In genomic region chr14:102421366-102422057, GRCh38 we compare ENCODE assay signal across 25 cellular contexts. TPM values are rescaled to one million over a fixed set of nuclear protein-coding genes. Genes with fewer than 3 reads are reported as not detected.
A peak's percentile ranks its signal among the peaks of the same experiment; 100 is the strongest.
DNase-seq lines count a peak whose midpoint lies in the region; ATAC-seq, FAIRE-seq and TF ChIP-seq lines count a peak whose summit lies in the region.
"Had no signal": no experiment of that assay in that cellular context is flagged by ENCODE, and none has a peak within 500 bp of the region (broad histone marks: within the 10 kb centered on the region; RNA-seq: fewer than 3 reads in every experiment).

No MANE protein-coding gene starts in this region.

- H3K9me3 ChIP-seq in WERI-Rb-1 (ENCODE audit: severe bottlenecking) (no peaks in the 10 kb centered on the region), small intestine (ENCODE audit: control insufficient read depth, low read depth) (no peaks in the 10 kb centered on the region)
- H3K9me3 ChIP-seq: tibial artery had no signal

- H3K27me3 ChIP-seq in WERI-Rb-1 (ENCODE audit: insufficient read depth, low read depth, severe bottlenecking) (no peaks in the 10 kb centered on the region), small intestine (ENCODE audit: control insufficient read depth in 2 of 2, insufficient read depth in 2 of 2, low read length in 2 of 2) (no peaks in the 10 kb centered on the region)
- H3K27me3 ChIP-seq: tibial artery had no signal

- peak; percentile 28 for DNase-seq in activated effector memory CD4-positive, alpha-beta T cell treated with anti-CD3 and anti-CD28 coated beads, Interleukin-2, amount 50 U/mL, for 16 hours
- no peak for DNase-seq in activated effector memory CD4-positive, alpha-beta T cell treated with Interleukin-2 at 50 U/mL for 16 hours
- DNase-seq in WERI-Rb-1 (peak; percentile 28), midbrain (lab: John Stamatoyannopoulos, UW) (peak; percentile 26), small intestine (no peak)
- DNase-seq: activated CD4-positive, alpha-beta memory T cell treated with anti-CD3 and anti-CD28 coated beads for 36 hours; activated naive CD4-positive, alpha-beta T cell; activated T-cell treated with anti-CD3 and anti-CD28 coated beads for 4 hours; amygdala; dermis blood vessel endothelial cell; DND-41; glutamatergic neuron; left colon; NCI-H1105 treated with DMSO at 0.1 percent for 48 hours; NCI-H2107; NCI-H526; stimulated activated naive B cell treated with anti-CD40 and anti-IgM and Interleukin-4, amounts not matched to agents 10 μg/mL and 1 μg/mL and 100 μg/mL, for 72 hours; T1000; tibial artery had no signal

- H3K27ac ChIP-seq in WERI-Rb-1 = no peak overlapping the region
- H3K27ac ChIP-seq in small intestine (ENCODE audit: low read depth in 1 of 2, low read length in 1 of 2) = no peak overlapping the region
- H3K27ac ChIP-seq: tibial artery had no signal

- H3K4me1 ChIP-seq in small intestine (ENCODE audit: control insufficient read depth in 2 of 2, insufficient read depth in 1 of 2, low read depth in 1 of 2, low read length in 1 of 2) = no peaks in the 10 kb centered on the region
- H3K4me1 ChIP-seq: tibial artery had no signal

- H3K4me3 ChIP-seq in WERI-Rb-1 (ENCODE audit: low read depth, low read length) (no peak overlapping the region), small intestine (ENCODE audit: low read depth in 1 of 2, low read length in 2 of 2) (no peak overlapping the region)
- H3K4me3 ChIP-seq: GM12878, tibial artery had no signal

- H3K36me3 ChIP-seq in WERI-Rb-1 (no peaks in the 10 kb centered on the region), small intestine (ENCODE audit: control insufficient read depth in 2 of 2, insufficient read depth in 2 of 2, low read length in 2 of 2) (peaks cover 0 to 2% of the 10 kb centered on the region in 2 donors)

- 0 out of 2 replicates have a peak, but pooled peaks have one; percentile 8 for TF ChIP-seq CTCF in WERI-Rb-1 (IDR thresholded peaks at IDR 0.05; ENCODE audit: low read depth, low read length)

- ATAC-seq in HG02970 (IDR thresholded peaks at IDR 0.05; ENCODE audit: low FRiP score, unreplicated experiment) (no peak), HG03280 (IDR thresholded peaks at IDR 0.05; ENCODE audit: unreplicated experiment) (no peak), GM19035 (IDR thresholded peaks at IDR 0.05; ENCODE audit: unreplicated experiment) (no peak)
- ATAC-seq: GM12878; natural killer cell treated with Interleukin-12 subunit alpha and Interleukin-12 subunit beta and Interleukin-15 and Interleukin-18, amount 100 ng/mL, for 72 hours; stimulated activated naive B cell treated with anti-CD40 and anti-IgM and Interleukin-4, amounts not matched to agents 10 μg/mL and 1 μg/mL and 100 μg/mL, for 72 hours had no signal

- no peak for FAIRE-seq in small intestine (lab: Jason Lieb, UNC)
- FAIRE-seq: A204.1, GM12878 had no signal

- 89 to 90% (median 89%) methylated on average over 12 of the region's 12 CpGs for WGBS in small intestine, 3 donors

RNA-seq across cellular contexts. Expression of gene TECPR2, which starts 58.8 kb away (rescaled TPM):
- 1 to 10 TPM; 3.2 to 7.7 (median 7.4) TPM for polyA plus RNA-seq in small intestine

RNA-seq across cellular contexts. Expression of gene CINP, which starts 58.8 kb away (rescaled TPM):
- 10 to 100 TPM; 30.9 to 39.7 (median 37.4) TPM for polyA plus RNA-seq in small intestine

Comparison
In these comparisons a context has a peak if more than half of its experiments do, and no peak if none do; other contexts are left out.
1. DNase-seq: peak in activated effector memory CD4-positive, alpha-beta T cell treated with anti-CD3 and anti-CD28 coated beads, Interleukin-2, amount 50 U/mL, for 16 hours (single experiment), WERI-Rb-1 (single experiment) and midbrain (single experiment); none in activated effector memory CD4-positive, alpha-beta T cell treated with Interleukin-2 at 50 U/mL for 16 hours (single experiment) and small intestine (single experiment).